ENCODE assay signal across 1 cellular context in the genomic region with DNA sequence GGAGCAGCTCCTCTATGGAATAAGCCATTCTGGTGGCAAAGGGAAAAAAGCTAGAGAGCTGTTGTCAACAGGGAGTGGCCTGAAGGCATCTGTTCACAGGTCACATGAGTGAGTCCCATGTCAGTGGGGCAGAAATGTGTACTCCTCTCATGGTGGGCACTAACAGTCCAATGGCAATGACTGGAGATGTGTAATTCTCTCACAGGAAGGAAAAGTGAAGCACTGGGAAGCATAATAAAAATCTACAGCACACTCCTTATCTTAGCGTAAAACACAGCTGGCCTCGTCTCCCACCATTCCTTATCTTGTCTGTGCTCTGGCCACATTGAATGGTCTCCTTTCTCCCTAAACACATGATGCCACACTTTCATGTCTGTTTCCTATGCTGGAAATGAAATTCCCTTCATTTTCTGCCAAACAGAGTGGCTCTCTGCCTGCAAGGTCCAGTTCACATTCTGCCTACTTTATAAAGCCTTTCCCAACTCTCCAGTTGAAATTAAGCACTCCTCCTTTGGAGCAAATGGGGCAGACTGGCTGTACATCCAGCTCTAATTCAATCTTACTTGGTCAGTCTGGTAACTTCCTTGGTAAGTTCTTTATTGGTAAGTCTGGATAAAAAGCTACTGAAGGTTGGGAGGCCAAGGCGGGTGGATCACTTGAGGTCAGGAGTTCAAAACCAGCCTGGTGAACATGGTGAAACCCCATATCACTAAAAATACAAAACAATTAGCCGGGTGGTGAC.
TF ChIP-seq lines count a peak whose summit lies in the region.

No MANE protein-coding gene starts in this region.

TF ChIP-seq in H1, 55 proteins besides CTCF, POLR2A, EP300 and RAD21:
- TF ChIP-seq ASH2L (IDR thresholded peaks at IDR 0.05; ENCODE audit: low read length) (no peak), JUN (IDR thresholded peaks at IDR 0.05; ENCODE audit: low read depth, low read length) (no peak), SIX5 (IDR thresholded peaks at IDR 0.05; ENCODE audit: low read depth, low read length) (no peak), TCF12 (IDR thresholded peaks at IDR 0.05; ENCODE audit: low read depth, low read length) (no peak), SRF (IDR thresholded peaks at IDR 0.05; ENCODE audit: low read depth, low read length) (no peak), BCL11A (IDR thresholded peaks at IDR 0.05; ENCODE audit: low read depth in 2 of 2, low read length in 2 of 2) (no peak), SP4 (IDR thresholded peaks at IDR 0.05; ENCODE audit: low read length) (no peak), BACH1 (IDR thresholded peaks at IDR 0.05; ENCODE audit: low read length) (no peak), BRCA1 (IDR thresholded peaks at IDR 0.05; ENCODE audit: low read depth, low read length) (no peak), NRF1 (IDR thresholded peaks at IDR 0.05; ENCODE audit: low read depth, low read length) (no peak), KDM1A (IDR thresholded peaks at IDR 0.05; ENCODE audit: borderline replicate concordance, low read length) (no peak), RXRA (IDR thresholded peaks at IDR 0.05; ENCODE audit: insufficient read depth, low read depth, low read length) (no peak), YY1 (IDR thresholded peaks at IDR 0.05; ENCODE audit: low read depth, low read length) (no peak), EGR1 (IDR thresholded peaks at IDR 0.05; ENCODE audit: borderline replicate concordance, low read depth, low read length) (no peak), TBP (IDR thresholded peaks at IDR 0.05; ENCODE audit: low read depth, low read length) (no peak)
- TF ChIP-seq, protein P1, sequence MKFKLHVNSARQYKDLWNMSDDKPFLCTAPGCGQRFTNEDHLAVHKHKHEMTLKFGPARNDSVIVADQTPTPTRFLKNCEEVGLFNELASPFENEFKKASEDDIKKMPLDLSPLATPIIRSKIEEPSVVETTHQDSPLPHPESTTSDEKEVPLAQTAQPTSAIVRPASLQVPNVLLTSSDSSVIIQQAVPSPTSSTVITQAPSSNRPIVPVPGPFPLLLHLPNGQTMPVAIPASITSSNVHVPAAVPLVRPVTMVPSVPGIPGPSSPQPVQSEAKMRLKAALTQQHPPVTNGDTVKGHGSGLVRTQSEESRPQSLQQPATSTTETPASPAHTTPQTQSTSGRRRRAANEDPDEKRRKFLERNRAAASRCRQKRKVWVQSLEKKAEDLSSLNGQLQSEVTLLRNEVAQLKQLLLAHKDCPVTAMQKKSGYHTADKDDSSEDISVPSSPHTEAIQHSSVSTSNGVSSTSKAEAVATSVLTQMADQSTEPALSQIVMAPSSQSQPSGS (IDR thresholded peaks at IDR 0.05; ENCODE audit: low read length): no peak
- TF ChIP-seq, protein P2, sequence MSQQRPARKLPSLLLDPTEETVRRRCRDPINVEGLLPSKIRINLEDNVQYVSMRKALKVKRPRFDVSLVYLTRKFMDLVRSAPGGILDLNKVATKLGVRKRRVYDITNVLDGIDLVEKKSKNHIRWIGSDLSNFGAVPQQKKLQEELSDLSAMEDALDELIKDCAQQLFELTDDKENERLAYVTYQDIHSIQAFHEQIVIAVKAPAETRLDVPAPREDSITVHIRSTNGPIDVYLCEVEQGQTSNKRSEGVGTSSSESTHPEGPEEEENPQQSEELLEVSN (IDR thresholded peaks at IDR 0.05): no peak
